ENCODE assay signal across 8 cellular contexts in genomic region chr9:73133042-73133651, GRCh38. TPM values are rescaled to one million over a fixed set of nuclear protein-coding genes. Genes with fewer than 3 reads are reported as not detected.
A peak's percentile ranks its signal among the peaks of the same experiment; 100 is the strongest.
DNase-seq lines count a peak whose midpoint lies in the region; ATAC-seq and TF ChIP-seq lines count a peak whose summit lies in the region.

No MANE protein-coding gene starts in this region.

- H3K4me2 ChIP-seq in mammary epithelial cell (ENCODE audit: insufficient read depth, low read depth, low read length), result peak overlapping the region; percentile 84

- CTCF ChIA-PET in Calu3 (lab: Charles Lee) (interaction anchor here (0.6 to 1.5 kb wide), 4 partner anchors 10 to 46 kb away, joined by 3 to 5 read pairs (median 4); no protein-coding TSS in a partner anchor), mammary epithelial cell (lab: Charles Lee; ENCODE audit: low non-redundant PET) (interaction anchor here (0.6 kb wide), 1 partner anchor 50 kb away, joined by 3 read pairs; no protein-coding TSS in a partner anchor)

- intact Hi-C loops in Calu3 (cut with micrococcal nuclease; ENCODE audit: unreplicated experiment) (no loop called here), mammary epithelial cell (cut with micrococcal nuclease) (no loop called here), testis (cut with DNase I; ENCODE audit: low total_unique reads) (no loop called here)

- H3K9me3 ChIP-seq in mammary epithelial cell (replicated peaks; ENCODE audit: insufficient read depth, low read length) (no peaks in the 10 kb centered on the region), neuron (ENCODE audit: low read length) (no peaks in the 10 kb centered on the region), testis (no peaks in the 10 kb centered on the region)

- no peak overlapping the region for H2AFZ ChIP-seq in mammary epithelial cell (ENCODE audit: low read depth, low read length)
- peak overlapping the region; percentile 99 for H2AFZ ChIP-seq in neuron (ENCODE audit: low read depth, low read length)

- no peak overlapping the region for H3K4me3 Mint-ChIP-seq in Calu3 (ENCODE audit: low read depth, unreplicated experiment)

- H3K4me1 ChIP-seq in mammary epithelial cell (ENCODE audit: insufficient read depth, low read length), result peaks cover 42% of the 10 kb centered on the region
- peaks cover 14% of the 10 kb centered on the region for H3K4me1 ChIP-seq in neuron (ENCODE audit: insufficient read depth, low read length)
- no peaks in the 10 kb centered on the region for H3K4me1 ChIP-seq in testis

- H3K27me3 Mint-ChIP-seq in Calu3 (ENCODE audit: unreplicated experiment), result no peaks in the 10 kb centered on the region

- no peak for DNase-seq in Calu3
- peak; percentile 41 for DNase-seq in NAMALWA (ENCODE audit: low spot score)
- DNase-seq in mammary epithelial cell, result no peak
- DNase-seq in testis, result no peak
- no peak for DNase-seq in NCI-H2029 (lab: John Stamatoyannopoulos, UW)
- DNase-seq in iPS-NIHi7 (ENCODE audit: extremely low spot score), result no peak

- in situ Hi-C loops in mammary epithelial cell (cut with MboI; ENCODE audit: low sequenced_read_pairs in 2 of 2), result no loop called here

- peak overlapping the region in 2 of 3 experiments; percentile 51 to 62 for H3K4me3 ChIP-seq in mammary epithelial cell (replicated peaks in 1 of 3; ENCODE audit: insufficient read depth in 1 of 3, low read depth in 2 of 3, low read length in 3 of 3)
- H3K4me3 ChIP-seq in neuron (ENCODE audit: low read length), result peak overlapping the region; percentile 54
- H3K4me3 ChIP-seq in testis, result peak overlapping the region in 1 of 2 donors; percentile 24

- H3K9ac ChIP-seq in mammary epithelial cell (ENCODE audit: insufficient read depth, low read length), result peak overlapping the region; percentile 97

- peak overlapping the region; percentile 98 for H3K27ac Mint-ChIP-seq in Calu3 (ENCODE audit: unreplicated experiment)

- no peaks in the 10 kb centered on the region for H3K79me2 ChIP-seq in mammary epithelial cell (ENCODE audit: insufficient read depth, low read length)

- H3K36me3 Mint-ChIP-seq in Calu3 (ENCODE audit: insufficient read depth, unreplicated experiment), result peaks cover 14% of the 10 kb centered on the region

- no peak for ATAC-seq in GM21381 (IDR thresholded peaks at IDR 0.05; ENCODE audit: unreplicated experiment)

- dilution Hi-C loops in mammary epithelial cell (cut with HindIII; ENCODE audit: low sequenced_read_pairs), result no loop called here

- BruUV-seq in Calu3 (replicated peaks; lab: Mats Ljungman, UMichigan), result no TSS peak
- no TSS peak for BruUV-seq in mammary epithelial cell (replicated peaks; lab: Mats Ljungman, UMichigan)

- H4K20me1 ChIP-seq in mammary epithelial cell (ENCODE audit: insufficient read depth, low read length), result no peaks in the 10 kb centered on the region

- TF ChIP-seq POLR2A in testis (IDR thresholded peaks at IDR 0.05), result no peak

- H3K9me3 Mint-ChIP-seq in Calu3 (ENCODE audit: low read depth, unreplicated experiment), result no peaks in the 10 kb centered on the region

- TF ChIP-seq CTCF in Calu3 (IDR thresholded peaks at IDR 0.05; ENCODE audit: unreplicated experiment) (no peak), mammary epithelial cell (conservative IDR thresholded peaks at IDR 0.05 in 1 of 2, IDR thresholded peaks at IDR 0.05 in 1 of 2; ENCODE audit: extremely low read depth in 1 of 2, insufficient read depth in 1 of 2, low read depth in 1 of 2, low read length in 2 of 2) (no peak), testis (IDR thresholded peaks at IDR 0.05) (no peak)

- H3K36me3 ChIP-seq in mammary epithelial cell (ENCODE audit: insufficient read depth, low read length) (no peaks in the 10 kb centered on the region), neuron (ENCODE audit: insufficient read depth, low read length) (no peaks in the 10 kb centered on the region), testis (ENCODE audit: low read depth, missing control alignments) (no peaks in the 10 kb centered on the region)

- H3K27me3 ChIP-seq in mammary epithelial cell (ENCODE audit: insufficient read depth, low read length) (no peaks in the 10 kb centered on the region), neuron (ENCODE audit: insufficient read depth, low read length) (no peaks in the 10 kb centered on the region), testis (no peaks in the 10 kb centered on the region)

- peaks cover 50% of the 10 kb centered on the region for H3K4me1 Mint-ChIP-seq in Calu3 (ENCODE audit: low read depth, unreplicated experiment)

- 67% methylated on average over 3 of the region's 3 CpGs for WGBS in mammary epithelial cell (ENCODE audit: low coverage, missing lambda C conversion rate)
- WGBS in testis, 2 donors, result 72 to 73% methylated on average over 3 of the region's 3 CpGs

- H3K27ac ChIP-seq in mammary epithelial cell (ENCODE audit: insufficient read depth, low read depth, low read length) (peak overlapping the region; percentile 99), testis (peak overlapping the region in 1 of 2 donors; percentile 68)

RNA-seq across cellular contexts. Expression of gene ANXA1, which starts 18.5 kb away (rescaled TPM):
- total RNA-seq in Calu3 (2022), result 458 and 526 TPM in 2 replicates
- total RNA-seq in mammary epithelial cell, result 100 to 1,000 TPM; 461 to 672 TPM
- 564 TPM for polyA plus RNA-seq in mammary epithelial cell
- 268 TPM for polyA minus RNA-seq in mammary epithelial cell
- 10 to 100 TPM; 12.1 to 13.4 TPM for total RNA-seq in testis
- 49.6 TPM for polyA plus RNA-seq in testis (ENCODE audit: insufficient read depth, low read depth, low replicate concordance)

Comparison
In these comparisons a context has a peak if more than half of its experiments do, and no peak if none do; other contexts are left out.
1. RNA of gene ANXA1, which starts 18.5 kb away (total RNA-seq): 461 to 672 TPM in mammary epithelial cell and 458 to 526 TPM in Calu3; 12.1 to 13.4 TPM in testis; every median in the first group is over 10 times any median in the second.